Comparison of ENCODE assay signal across 27 cellular contexts in genomic region chr7:103569621-103570305, GRCh38.
"Had no signal": no experiment of that assay in that cellular context is flagged by ENCODE, and none has a peak within 500 bp of the region (broad histone marks: within the 10 kb centered on the region; RNA-seq: fewer than 3 reads in every experiment).

No MANE protein-coding gene starts in this region.

- DNase-seq: cerebellar nuclear complex; cortex of kidney; foreskin keratinocyte; glutamatergic neuron; kidney; mucosa of descending colon; naive thymus-derived CD4-positive, alpha-beta T cell; right cardiac atrium; sigmoid colon; spleen; stimulated activated CD4-positive, alpha-beta T cell treated with anti-CD3 and anti-CD28 coated beads, Interleukin-4, amount 100 ng/mL, for 4 hours; stimulated activated naive CD8-positive, alpha-beta T cell treated with anti-CD3 and anti-CD28 coated beads, Interleukin-15, Interleukin-2, amounts not matched to agents 100 U/mL and 50 U/mL, for 24 hours; substantia nigra; testis; tibial artery had no signal

- H3K9me3 ChIP-seq: gastroesophageal sphincter, mucosa of descending colon, prostate gland, sigmoid colon, spleen, testis, tibial artery had no signal

- H3K27ac ChIP-seq: epithelial cell of prostate, foreskin keratinocyte, gastroesophageal sphincter, neural progenitor cell, parathyroid adenoma, prostate gland, skin epidermis, spleen, testis, tibial artery had no signal

- H3K9me3 Mint-ChIP-seq: memory B cell; mesothelial cell of epicardium; naive thymus-derived CD4-positive, alpha-beta T cell; nephron; neural progenitor cell; stimulated activated memory B cell treated with anti-CD40 and anti-IgM and Interleukin-4, amounts not matched to agents 10 μg/mL and 1 μg/mL and 100 μg/mL, for 72 hours; type B pancreatic cell had no signal

- H3K27ac Mint-ChIP-seq: memory B cell; mesothelial cell of epicardium; naive thymus-derived CD4-positive, alpha-beta T cell; neural progenitor cell; stimulated activated memory B cell treated with anti-CD40 and anti-IgM and Interleukin-4, amounts not matched to agents 10 μg/mL and 1 μg/mL and 100 μg/mL, for 72 hours; type B pancreatic cell had no signal

- H3K4me3 Mint-ChIP-seq: memory B cell; mesothelial cell of epicardium; naive thymus-derived CD4-positive, alpha-beta T cell; nephron; neural progenitor cell; stimulated activated memory B cell treated with anti-CD40 and anti-IgM and Interleukin-4, amounts not matched to agents 10 μg/mL and 1 μg/mL and 100 μg/mL, for 72 hours; type B pancreatic cell had no signal

- H3K4me1 ChIP-seq: foreskin keratinocyte, gastroesophageal sphincter, neural progenitor cell, parathyroid adenoma, prostate gland, spleen, testis had no signal

- H3K4me3 ChIP-seq: gastroesophageal sphincter, lung, mucosa of descending colon, neural progenitor cell, prostate gland, sigmoid colon, skin epidermis, spleen, testis, tibial artery had no signal

- H3K27me3 ChIP-seq: foreskin keratinocyte, gastroesophageal sphincter, sigmoid colon, testis had no signal

- H3K36me3 Mint-ChIP-seq: memory B cell; mesothelial cell of epicardium; naive thymus-derived CD4-positive, alpha-beta T cell; neural progenitor cell; stimulated activated memory B cell treated with anti-CD40 and anti-IgM and Interleukin-4, amounts not matched to agents 10 μg/mL and 1 μg/mL and 100 μg/mL, for 72 hours; type B pancreatic cell had no signal

- H2AFZ ChIP-seq: neural progenitor cell, parathyroid adenoma had no signal

- H3K36me3 ChIP-seq: gastroesophageal sphincter, neural progenitor cell, prostate gland, sigmoid colon, spleen, tibial artery had no signal

- H3K4me2 ChIP-seq: neural progenitor cell had no signal

- H3K4me1 Mint-ChIP-seq: memory B cell; naive thymus-derived CD4-positive, alpha-beta T cell; stimulated activated memory B cell treated with anti-CD40 and anti-IgM and Interleukin-4, amounts not matched to agents 10 μg/mL and 1 μg/mL and 100 μg/mL, for 72 hours had no signal

- H3K79me2 ChIP-seq: parathyroid adenoma had no signal

- H3K27me3 Mint-ChIP-seq: stimulated activated memory B cell treated with anti-CD40 and anti-IgM and Interleukin-4, amounts not matched to agents 10 μg/mL and 1 μg/mL and 100 μg/mL, for 72 hours had no signal
